In genomic region chr7:157910446-157910845, GRCh38 we compare ENCODE assay signal across 15 cellular contexts.
"Had no signal": no experiment of that assay in that cellular context is flagged by ENCODE, and none has a peak within 500 bp of the region (broad histone marks: within the 10 kb centered on the region; RNA-seq: fewer than 3 reads in every experiment).

No MANE protein-coding gene starts in this region.

- H3K36me3 Mint-ChIP-seq: activated CD4-positive, alpha-beta memory T cell treated with anti-CD3 and anti-CD28 coated beads for 36 hours; natural killer cell had no signal

- H3K4me1 ChIP-seq: thyroid gland had no signal

- ATAC-seq: natural killer cell, WTC11 had no signal

- H3K27me3 Mint-ChIP-seq: activated naive CD8-positive, alpha-beta T cell had no signal

- H3K4me1 Mint-ChIP-seq: natural killer cell, WTC11 had no signal

- H3K4me3 Mint-ChIP-seq: activated CD4-positive, alpha-beta memory T cell treated with anti-CD3 and anti-CD28 coated beads for 36 hours; activated naive CD8-positive, alpha-beta T cell; activated T-helper 1 cell treated with anti-CD3 and anti-CD28 coated beads, Interleukin-12 subunit alpha, Interleukin-12 subunit beta, Interleukin-2, Interleukin-4 antibody, amounts not matched to agents 30 ng/mL and 10 ng/mL and 1 ng/mL, durations not matched to agents 14 hours and 24 hours and 36 hours; natural killer cell; WTC11 had no signal

- H3K36me3 ChIP-seq: neutrophil, spleen, thyroid gland had no signal

- H3K4me3 ChIP-seq: spleen, thyroid gland had no signal

- DNase-seq: activated CD4-positive, alpha-beta memory T cell treated with anti-CD3 and anti-CD28 coated beads for 36 hours; activated CD4-positive, alpha-beta T cell treated with anti-CD3 and anti-CD28 coated beads for 4 hours; activated T-cell treated with anti-CD3 and anti-CD28 coated beads for 4 hours; dermis blood vessel endothelial cell; effector memory CD4-positive, alpha-beta T cell; natural killer cell; retina; spleen; stimulated activated CD4-positive, alpha-beta T cell treated with anti-CD3 and anti-CD28 coated beads, Interleukin-4, amount 100 ng/mL, for 4 hours; stimulated activated naive CD4-positive, alpha-beta T cell; thyroid gland had no signal

- H3K9me3 ChIP-seq: neutrophil, thyroid gland had no signal

- H3K27me3 ChIP-seq: thyroid gland had no signal

- H3K27ac Mint-ChIP-seq: activated CD4-positive, alpha-beta memory T cell treated with anti-CD3 and anti-CD28 coated beads for 36 hours; activated naive CD8-positive, alpha-beta T cell; activated T-helper 1 cell treated with anti-CD3 and anti-CD28 coated beads, Interleukin-12 subunit alpha, Interleukin-12 subunit beta, Interleukin-2, Interleukin-4 antibody, amounts not matched to agents 30 ng/mL and 10 ng/mL and 1 ng/mL, durations not matched to agents 14 hours and 24 hours and 36 hours; natural killer cell; WTC11 had no signal

- H3K27ac ChIP-seq: neutrophil, spleen, thyroid gland had no signal
